ENCODE assay signal across 20 cellular contexts in the genomic region with DNA sequence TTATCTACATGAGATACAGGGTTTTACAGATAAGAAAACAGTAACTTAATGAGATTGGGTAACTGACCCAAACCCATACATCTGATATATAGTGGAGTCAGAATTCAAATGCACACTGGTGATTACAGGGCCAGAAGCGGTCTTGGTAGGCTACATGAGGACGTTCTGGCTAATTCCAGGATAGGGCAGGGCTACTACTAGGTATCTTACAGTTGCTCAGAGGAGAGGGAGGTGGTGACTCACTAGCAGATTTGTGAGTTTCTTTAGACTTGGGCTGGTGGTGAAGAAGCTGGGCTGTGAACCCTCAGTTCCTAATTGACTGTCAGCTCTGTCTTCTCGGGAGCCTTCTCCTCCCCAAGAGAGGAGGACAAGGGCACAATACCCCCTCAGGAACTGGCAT.
"Had no signal": no experiment of that assay in that cellular context is flagged by ENCODE, and none has a peak within 500 bp of the region (broad histone marks: within the 10 kb centered on the region; RNA-seq: fewer than 3 reads in every experiment).

No MANE protein-coding gene starts in this region.

- H3K27me3 ChIP-seq: adrenal gland, colonic mucosa, esophagus squamous epithelium, neural progenitor cell, right atrium auricular region, tibial artery, uterus had no signal

- H3K27ac Mint-ChIP-seq: activated B cell treated with CpG ODN at 0.5 μM for 24 hours; activated CD4-positive, alpha-beta memory T cell treated with anti-CD3 and anti-CD28 coated beads for 36 hours; activated naive CD4-positive, alpha-beta T cell treated with anti-CD3 and anti-CD28 coated beads, Interleukin-2, amount 50 U/mL, for 72 hours; activated T-helper 1 cell treated with anti-CD3 and anti-CD28 coated beads, Interleukin-12 subunit alpha, Interleukin-12 subunit beta, Interleukin-2, Interleukin-4 antibody, amounts not matched to agents 30 ng/mL and 10 ng/mL and 1 ng/mL, durations not matched to agents 14 hours and 24 hours and 36 hours; neural progenitor cell; progenitor cell of endocrine pancreas had no signal

- H3K36me3 ChIP-seq: adrenal gland, colonic mucosa, neural progenitor cell, right atrium auricular region, uterus had no signal

- H3K4me3 ChIP-seq: adrenal gland, colonic mucosa, esophagus squamous epithelium, neural progenitor cell, right atrium auricular region, tibial artery, uterus had no signal

- H3K27me3 Mint-ChIP-seq: activated B cell treated with CpG ODN at 0.5 μM for 24 hours; activated CD4-positive, alpha-beta memory T cell treated with anti-CD3 and anti-CD28 coated beads for 36 hours; central memory CD8-positive, alpha-beta T cell; progenitor cell of endocrine pancreas had no signal

- H3K9me3 ChIP-seq: adrenal gland, colonic mucosa, esophagus squamous epithelium, right atrium auricular region, tibial artery, uterus had no signal

- H3K9ac ChIP-seq: neural progenitor cell had no signal

- H3K27ac ChIP-seq: adrenal gland, colonic mucosa, esophagus squamous epithelium, neural progenitor cell, right atrium auricular region, tibial artery, uterus had no signal

- H3K9me3 Mint-ChIP-seq: activated B cell treated with CpG ODN at 0.5 μM for 24 hours; activated CD4-positive, alpha-beta memory T cell treated with anti-CD3 and anti-CD28 coated beads for 36 hours; activated naive CD4-positive, alpha-beta T cell treated with anti-CD3 and anti-CD28 coated beads, Interleukin-2, amount 50 U/mL, for 72 hours; activated T-helper 1 cell treated with anti-CD3 and anti-CD28 coated beads, Interleukin-12 subunit alpha, Interleukin-12 subunit beta, Interleukin-2, Interleukin-4 antibody, amounts not matched to agents 30 ng/mL and 10 ng/mL and 1 ng/mL, durations not matched to agents 14 hours and 24 hours and 36 hours; central memory CD8-positive, alpha-beta T cell; neural progenitor cell had no signal

- DNase-seq: activated B cell treated with CpG ODN at 0.5 μM for 24 hours; activated CD4-positive, alpha-beta memory T cell treated with anti-CD3 and anti-CD28 coated beads for 36 hours; activated CD4-positive, alpha-beta T cell treated with anti-CD3 and anti-CD28 coated beads for 4 hours; activated gamma-delta T cell treated with Interleukin-2 at 50 U/mL for 16 hours; activated T-cell treated with anti-CD3 and anti-CD28 coated beads for 4 hours; adrenal gland; colonic mucosa; esophagus squamous epithelium; midbrain; stimulated activated CD4-positive, alpha-beta T cell treated with anti-CD3 and anti-CD28 coated beads, Interleukin-2, amount 100 ng/mL, for 24 hours; stimulated activated naive CD8-positive, alpha-beta T cell treated with anti-CD3 and anti-CD28 coated beads, Interleukin-15, Interleukin-2, amounts not matched to agents 100 U/mL and 50 U/mL, for 24 hours; substantia nigra; tibial artery; uterus had no signal

- H3K4me1 ChIP-seq: colonic mucosa, neural progenitor cell, uterus had no signal

- ATAC-seq: activated naive CD4-positive, alpha-beta T cell treated with anti-CD3 and anti-CD28 coated beads, Interleukin-2, amount 50 U/mL, for 72 hours; stimulated activated naive CD8-positive, alpha-beta T cell treated with anti-CD3 and anti-CD28 coated beads, Interleukin-15, Interleukin-2, amounts not matched to agents 100 U/mL and 50 U/mL, for 24 hours had no signal

- H3K4me1 Mint-ChIP-seq: central memory CD8-positive, alpha-beta T cell; neural progenitor cell had no signal

- H3K4me3 Mint-ChIP-seq: activated B cell treated with CpG ODN at 0.5 μM for 24 hours; activated CD4-positive, alpha-beta memory T cell treated with anti-CD3 and anti-CD28 coated beads for 36 hours; activated T-helper 1 cell treated with anti-CD3 and anti-CD28 coated beads, Interleukin-12 subunit alpha, Interleukin-12 subunit beta, Interleukin-2, Interleukin-4 antibody, amounts not matched to agents 30 ng/mL and 10 ng/mL and 1 ng/mL, durations not matched to agents 14 hours and 24 hours and 36 hours; central memory CD8-positive, alpha-beta T cell; neural progenitor cell had no signal
